Comparison of ENCODE assay signal across 9 cellular contexts in the genomic region with DNA sequence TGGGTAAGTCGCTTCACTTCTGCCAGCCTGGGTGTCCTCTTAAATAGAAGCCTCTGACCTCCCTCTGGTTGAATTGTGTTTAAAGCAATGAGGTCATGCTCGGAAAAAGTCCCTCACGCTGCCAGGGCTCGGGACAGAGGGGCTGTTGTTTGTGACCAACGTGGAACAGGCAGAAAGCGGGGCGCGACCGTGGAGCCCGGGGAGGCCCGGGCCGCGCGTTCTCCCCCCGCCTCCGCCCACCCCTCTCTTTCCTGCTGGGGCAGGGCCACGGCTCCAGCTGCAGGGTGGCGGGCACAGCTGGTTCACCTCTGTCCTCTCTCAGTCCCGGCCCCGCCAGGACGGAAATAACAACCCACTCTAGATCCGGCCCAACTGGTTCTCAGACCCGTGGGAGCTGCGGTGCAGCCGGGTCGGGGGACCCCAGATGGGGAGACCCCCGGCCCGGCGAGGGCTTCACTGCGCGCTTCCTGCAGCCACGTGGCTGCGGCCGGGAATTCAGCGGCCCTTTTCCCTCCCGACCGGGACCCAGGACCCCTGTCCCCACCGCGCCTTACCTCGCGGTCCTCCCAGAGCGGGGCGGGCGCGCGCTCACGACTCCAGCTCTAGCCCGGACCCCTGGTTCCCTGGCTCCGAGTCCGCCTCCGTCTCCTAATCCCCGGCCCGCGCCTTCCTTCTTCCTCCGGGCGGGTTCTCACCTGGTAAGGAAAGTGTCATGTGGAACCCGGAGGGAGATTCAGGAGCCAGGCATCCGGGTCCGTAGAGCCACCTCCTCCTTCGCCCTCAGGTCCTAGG. TPM values are rescaled to one million over a fixed set of nuclear protein-coding genes. Genes with fewer than 3 reads are reported as not detected.
DNase-seq lines count a peak whose midpoint lies in the region; ATAC-seq and TF ChIP-seq lines count a peak whose summit lies in the region.
"Had no signal": no experiment of that assay in that cellular context is flagged by ENCODE, and none has a peak within 500 bp of the region (broad histone marks: within the 10 kb centered on the region; RNA-seq: fewer than 3 reads in every experiment).

No MANE protein-coding gene starts in this region.

- H3K4me3 ChIP-seq in HUES64 (ENCODE audit: low read length) (peak overlapping the region; percentile 48), stomach (peak overlapping the region; percentile 35 to 57 (median 51))

- TF ChIP-seq POLR2A in stomach (IDR thresholded peaks at IDR 0.05): no peak

- peaks cover 11% of the 10 kb centered on the region for H3K4me1 Mint-ChIP-seq in central memory CD8-positive, alpha-beta T cell

- peaks cover 2% of the 10 kb centered on the region for H3K36me3 Mint-ChIP-seq in central memory CD8-positive, alpha-beta T cell (ENCODE audit: insufficient read depth)

- peak overlapping the region; percentile 64 for H3K9ac ChIP-seq in HUES64 (ENCODE audit: low read depth, low read length)
- H3K9ac ChIP-seq: KMS-11 had no signal

- DNase-seq in central memory CD8-positive, alpha-beta T cell (ENCODE audit: low spot score in 2 of 2): no peak
- DNase-seq in left colon (peak in 1 of 2 donors; percentile 70), stomach (peak; percentile 62), GM19240 (ENCODE audit: insufficient read length, low spot score) (no peak), occipital lobe (lab: John Stamatoyannopoulos, UW) (no peak), NCI-H1930 (lab: John Stamatoyannopoulos, UW) (no peak), NCI-H2171 treated with DMSO at 0.1 percent for 48 hours (lab: John Stamatoyannopoulos, UW) (no peak)

- no peaks in the 10 kb centered on the region for H3K9me3 Mint-ChIP-seq in central memory CD8-positive, alpha-beta T cell

- H3K9me3 ChIP-seq in HUES64 (ENCODE audit: insufficient read depth, low read depth, low read length) (no peaks in the 10 kb centered on the region), stomach (no peaks in the 10 kb centered on the region)

- H3K27ac ChIP-seq in HUES64 (ENCODE audit: low read depth, low read length): no peak overlapping the region
- H3K27ac ChIP-seq in stomach: peak overlapping the region; percentile 83 to 99 (median 91)
- H3K27ac ChIP-seq: KMS-11 had no signal

- H3K27me3 ChIP-seq in HUES64 (ENCODE audit: insufficient read depth, low read length): peaks cover 20% of the 10 kb centered on the region
- peaks cover 0 to 56% (median 9%) of the 10 kb centered on the region in 3 donors for H3K27me3 ChIP-seq in stomach

- intact Hi-C loops in left colon (cut with DNase I, micrococcal nuclease): no loop called here
- intact Hi-C loops in stomach (cut with DNase I; ENCODE audit: low total_unique reads): no loop called here

- no peak for TF ChIP-seq EP300 in stomach (IDR thresholded peaks at IDR 0.05)

- no peak for ATAC-seq in central memory CD8-positive, alpha-beta T cell (replicated peaks; ENCODE audit: extremely low read depth, poor library complexity, severe bottlenecking)
- ATAC-seq in left colon: peak; percentile 34

- no peak overlapping the region for H3K27ac Mint-ChIP-seq in central memory CD8-positive, alpha-beta T cell (ENCODE audit: low read depth)

- no peak for TF ChIP-seq CTCF in stomach (IDR thresholded peaks at IDR 0.05)

- 10% methylated on average over 59 of the region's 60 CpGs for WGBS in HUES64
- WGBS in stomach, 5 donors: 1 to 4% (median 2%) methylated on average over 15 to 60 of the region's 60 CpGs

- peaks cover 53% of the 10 kb centered on the region for H3K27me3 Mint-ChIP-seq in central memory CD8-positive, alpha-beta T cell

- H3K4me1 ChIP-seq in HUES64 (ENCODE audit: insufficient read depth, low read length) (peaks cover 10% of the 10 kb centered on the region; the same call in 1 of the 2 replicates), stomach (peaks cover 28 to 58% (median 51%) of the 10 kb centered on the region in 4 donors)

- H3K36me3 ChIP-seq in HUES64 (ENCODE audit: insufficient read depth, low read length) (no peaks in the 10 kb centered on the region), stomach (no peaks in the 10 kb centered on the region)

- peak overlapping the region; percentile 20 for H3K4me3 Mint-ChIP-seq in central memory CD8-positive, alpha-beta T cell

RNA-seq across cellular contexts. Expression of a gene that starts 1.9 kb away (rescaled TPM):
- polyA plus RNA-seq in HUES64 (2013, experiment 1 of 2): 1.2 TPM
- polyA plus RNA-seq in HUES64 (2013, experiment 2 of 2): 2.9 TPM
- total RNA-seq in left colon (100 to 1,000 TPM; 501 to 569 TPM), stomach (100 to 1,000 TPM in 1 of 5 donors, 10 to 100 TPM in 2, under 1 TPM in 1, not detected in 1; 0.89 to 699 (median 32.8) TPM), occipital lobe (1.2 TPM)
- 10 to 100 TPM; 24.8 to 48.6 (median 28.3) TPM for polyA plus RNA-seq in stomach

RNA-seq across cellular contexts. Expression of a gene that starts 7.6 kb away (rescaled TPM):
- polyA plus RNA-seq in HUES64 (2013, experiment 1 of 2): 0.60 TPM
- 0.51 TPM for polyA plus RNA-seq in HUES64 (2013, experiment 2 of 2)
- total RNA-seq in left colon (10 to 100 TPM; 16.7 to 17.1 TPM), stomach (10 to 100 TPM in 2 of 5 donors, 1 to 10 TPM in 3; 1.3 to 14.5 (median 3.5) TPM), occipital lobe (5.9 TPM)
- 1 to 10 TPM; 6.9 to 7.8 (median 7.3) TPM for polyA plus RNA-seq in stomach

RNA-seq across cellular contexts. Expression of a gene that starts 22.2 kb away (rescaled TPM):
- polyA plus RNA-seq in HUES64 (2013, experiment 1 of 2): 50.6 TPM
- polyA plus RNA-seq in HUES64 (2013, experiment 2 of 2): 50.8 TPM
- total RNA-seq in left colon (100 to 1,000 TPM; 146 to 156 TPM), stomach (100 to 1,000 TPM in 4 of 5 donors, 10 to 100 TPM in 1; 61.3 to 464 (median 222) TPM), occipital lobe (14.5 TPM)
- polyA plus RNA-seq in stomach: 10 to 100 TPM; 37.4 to 99.0 (median 89.0) TPM

RNA-seq across cellular contexts. Expression of a gene that starts 31.4 kb away (rescaled TPM):
- polyA plus RNA-seq in HUES64 (2013, experiment 1 of 2): not detected
- not detected for polyA plus RNA-seq in HUES64 (2013, experiment 2 of 2)
- not detected for total RNA-seq in left colon
- total RNA-seq in stomach: not detected
- polyA plus RNA-seq in stomach: under 1 TPM in 1 of 3 donors, not detected in 2; 0.30 TPM
- not detected for total RNA-seq in occipital lobe

RNA-seq across cellular contexts. Expression of a gene that starts 55.9 kb away (rescaled TPM):
- polyA plus RNA-seq in HUES64 (2013, experiment 1 of 2): 33.4 TPM
- 48.4 TPM for polyA plus RNA-seq in HUES64 (2013, experiment 2 of 2)
- total RNA-seq in left colon (1 to 10 TPM in 1 of 2 donors, not detected in 1; 1.1 TPM), stomach (10 to 100 TPM in 1 of 5 donors, 1 to 10 TPM in 2, not detected in 2; 2.3 to 12.9 (median 7.0) TPM), occipital lobe (74.7 TPM)
- polyA plus RNA-seq in stomach: 1 to 10 TPM in 1 of 3 donors, under 1 TPM in 1, not detected in 1; 0.12 to 1.4 TPM
